In genomic region chr12:122203301-122203967, GRCh38 we compare ENCODE assay signal across 8 cellular contexts. TPM values are rescaled to one million over a fixed set of nuclear protein-coding genes. Genes with fewer than 3 reads are reported as not detected.
A peak's percentile ranks its signal among the peaks of the same experiment; 100 is the strongest.
DNase-seq lines count a peak whose midpoint lies in the region; ATAC-seq and TF ChIP-seq lines count a peak whose summit lies in the region.

B3GNT4 (plus strand) TSS chr12:122203709; CDS start chr12:122204619, 910 bp downstream.

- H3K79me2 ChIP-seq in mammary epithelial cell (ENCODE audit: insufficient read depth, low read length): no peaks in the 10 kb centered on the region

- H3K9ac ChIP-seq in mammary epithelial cell (ENCODE audit: insufficient read depth, low read length): peak within 1 kb of the TSS; percentile 32

- H3K4me2 ChIP-seq in mammary epithelial cell (ENCODE audit: insufficient read depth, low read depth, low read length): peak within 1 kb of the TSS; percentile 99

- H4K20me1 ChIP-seq in mammary epithelial cell (ENCODE audit: insufficient read depth, low read length): no peaks in the 10 kb centered on the region

- H3K4me3 ChIP-seq in WERI-Rb-1 (ENCODE audit: low read depth, low read length) (peak within 1 kb of the TSS; percentile 50), mammary epithelial cell (replicated peaks in 1 of 3; ENCODE audit: insufficient read depth in 1 of 3, low read depth in 2 of 3, low read length in 3 of 3) (peak within 1 kb of the TSS; percentile 46 to 74 (median 65))

- H3K4me1 ChIP-seq in mammary epithelial cell (ENCODE audit: insufficient read depth, low read length): peaks cover 15% of the 10 kb centered on the region

- dilution Hi-C loops in mammary epithelial cell (cut with HindIII; ENCODE audit: low sequenced_read_pairs): loop anchor here (10.0 kb wide), 1 partner anchor 59 kb away; no protein-coding TSS in a partner anchor

- peak; percentile 64 for DNase-seq in EL
- DNase-seq in M059J (ENCODE audit: low read depth): peak; percentile 46
- peak; percentile 75 for DNase-seq in WERI-Rb-1
- peak; percentile 71 for DNase-seq in mammary epithelial cell
- DNase-seq in kidney tubule cell (ENCODE audit: low spot score): peak; percentile 76
- peak; percentile 64 to 65 for DNase-seq in stimulated activated CD4-positive, alpha-beta T cell treated with anti-CD3 and anti-CD28 coated beads, Interleukin-1b, Interleukin-23, amount 100 ng/mL, for 4 hours (ENCODE audit: low read depth in 2 of 2)

- BruUV-seq in mammary epithelial cell (replicated peaks; lab: Mats Ljungman, UMichigan): no TSS peak

- no peaks in the 10 kb centered on the region for H3K9me3 ChIP-seq in WERI-Rb-1 (ENCODE audit: severe bottlenecking)
- H3K9me3 ChIP-seq in mammary epithelial cell (replicated peaks; ENCODE audit: insufficient read depth, low read length): no peaks in the 10 kb centered on the region

- H3K27me3 ChIP-seq in WERI-Rb-1 (ENCODE audit: insufficient read depth, low read depth, severe bottlenecking) (peaks cover 9% of the 10 kb centered on the region), mammary epithelial cell (ENCODE audit: insufficient read depth, low read length) (no peaks in the 10 kb centered on the region)

- no CpG with 5 or more reads among the region's 78 CpGs for WGBS in mammary epithelial cell (ENCODE audit: low coverage, missing lambda C conversion rate)

- H3K36me3 ChIP-seq in WERI-Rb-1 (peaks cover 18% of the 10 kb centered on the region), mammary epithelial cell (ENCODE audit: insufficient read depth, low read length) (peaks cover 8% of the 10 kb centered on the region)

- no peak for TF ChIP-seq CTCF in WERI-Rb-1 (IDR thresholded peaks at IDR 0.05; ENCODE audit: low read depth, low read length)
- no peak for TF ChIP-seq CTCF in mammary epithelial cell (conservative IDR thresholded peaks at IDR 0.05 in 1 of 2, IDR thresholded peaks at IDR 0.05 in 1 of 2; ENCODE audit: extremely low read depth in 1 of 2, insufficient read depth in 1 of 2, low read depth in 1 of 2, low read length in 2 of 2)

- H2AFZ ChIP-seq in mammary epithelial cell (ENCODE audit: low read depth, low read length): peak within 1 kb of the TSS; percentile 91

- CTCF ChIA-PET in mammary epithelial cell (lab: Charles Lee; ENCODE audit: low non-redundant PET): no interaction called here

- ATAC-seq in HG03139 (IDR thresholded peaks at IDR 0.05; ENCODE audit: unreplicated experiment) (no peak), GM21526 (IDR thresholded peaks at IDR 0.05; ENCODE audit: low FRiP score, unreplicated experiment) (no peak)

- intact Hi-C loops in mammary epithelial cell (cut with micrococcal nuclease): loop anchor here (5.0 kb wide), 1 partner anchor 64 kb away; the partner anchor contains the start of gene VPS33A

- no peak within 1 kb of the TSS for H3K27ac ChIP-seq in WERI-Rb-1
- H3K27ac ChIP-seq in mammary epithelial cell (ENCODE audit: insufficient read depth, low read depth, low read length): no peak within 1 kb of the TSS

- in situ Hi-C loops in mammary epithelial cell (cut with MboI; ENCODE audit: low sequenced_read_pairs in 2 of 2): no loop called here

RNA-seq across cellular contexts. Expression of gene B3GNT4, which starts in this region (rescaled TPM):
- total RNA-seq in M059J (2014; rRNA removed; shearing (Covaris generic)): 0.15 and 0.34 TPM in 2 replicates
- total RNA-seq in mammary epithelial cell: 1 to 10 TPM in 1 of 2 donors, under 1 TPM in 1; 0.67 to 2.7 TPM
- 2.9 TPM for polyA plus RNA-seq in mammary epithelial cell
- 13.7 TPM for polyA minus RNA-seq in mammary epithelial cell

Comparison
In these comparisons a context has a peak if more than half of its experiments do, and no peak if none do; other contexts are left out.
1. Peak in DNase-seq in M059J; RNA of the gene not detected or under 1 TPM.